Comparison of ENCODE assay signal across 15 cellular contexts in genomic region chr3:12224181-12225147, GRCh38.
DNase-seq lines count a peak whose midpoint lies in the region; ATAC-seq and TF ChIP-seq lines count a peak whose summit lies in the region.
"Had no signal": no experiment of that assay in that cellular context is flagged by ENCODE, and none has a peak within 500 bp of the region (broad histone marks: within the 10 kb centered on the region; RNA-seq: fewer than 3 reads in every experiment).

No MANE protein-coding gene starts in this region.

- no peak overlapping the region for H2BK5ac ChIP-seq in H9 (ENCODE audit: insufficient read length, low read length)

- no peak overlapping the region for H4K8ac ChIP-seq in H9 (replicated peaks; ENCODE audit: insufficient read length, low read depth, low read length)

- H3K79me2 ChIP-seq in H9 (ENCODE audit: insufficient read depth, low read length) (no peaks in the 10 kb centered on the region), osteoblast (ENCODE audit: insufficient read depth, low read length) (no peaks in the 10 kb centered on the region)

- no peak overlapping the region for H4K91ac ChIP-seq in H9 (ENCODE audit: insufficient read length, low read depth, low read length)

- H3K27me3 Mint-ChIP-seq in H9 (ENCODE audit: low read depth), result no peaks in the 10 kb centered on the region

- H3K9me3 ChIP-seq in H9 (ENCODE audit: control insufficient read depth, low read depth, low read length) (no peaks in the 10 kb centered on the region), RWPE2 (ENCODE audit: severe bottlenecking) (no peaks in the 10 kb centered on the region), osteoblast (ENCODE audit: low read depth, low read length) (no peaks in the 10 kb centered on the region)

- H2BK120ac ChIP-seq in H9 (ENCODE audit: low read depth, low read length, poor library complexity, severe bottlenecking), result no peak overlapping the region

- ATAC-seq in RWPE2 (ENCODE audit: low read depth), result peak; percentile 58
- no peak for ATAC-seq in HG03280 (IDR thresholded peaks at IDR 0.05; ENCODE audit: unreplicated experiment)
- no peak for ATAC-seq in HG02588 (IDR thresholded peaks at IDR 0.05; ENCODE audit: unreplicated experiment)
- no peak for ATAC-seq in stimulated activated naive CD8-positive, alpha-beta T cell treated with anti-CD3 and anti-CD28 coated beads, Interleukin-15, Interleukin-2, amounts not matched to agents 100 U/mL and 50 U/mL, for 24 hours
- ATAC-seq: left ventricle myocardium superior had no signal

- no peak overlapping the region for H3K56ac ChIP-seq in H9 (ENCODE audit: insufficient read length, low read depth, low read length)

- peak overlapping the region; percentile 69 to 87 (median 73); a peak in 5 of 7 replicates for H3K27ac Mint-ChIP-seq in H9

- no CpG with 5 or more reads among the region's 14 CpGs for WGBS in H9 (ENCODE audit: extremely low coverage, insufficient read length, low lambda C conversion rate)

- H3K9me3 Mint-ChIP-seq in H9, result no peaks in the 10 kb centered on the region

- no peaks in the 10 kb centered on the region for H3K79me1 ChIP-seq in H9 (ENCODE audit: insufficient read depth, low read depth, low read length, poor library complexity, severe bottlenecking)

- H2AK5ac ChIP-seq in H9 (ENCODE audit: insufficient read length, low read length), result no peak overlapping the region

- H3K4me1 Mint-ChIP-seq in H9, result peaks cover 14% of the 10 kb centered on the region in 2 experiments
- H3K4me1 Mint-ChIP-seq: neural crest cell had no signal

- H3K23ac ChIP-seq in H9 (ENCODE audit: insufficient read length, low read depth, low read length), result no peak overlapping the region

- H3T11ph ChIP-seq in H9 (ENCODE audit: low read length), result no peak overlapping the region

- no peak overlapping the region for H2AFZ ChIP-seq in H9 (ENCODE audit: low read length)
- H2AFZ ChIP-seq in osteoblast (ENCODE audit: low read length), result no peak overlapping the region

- no peak overlapping the region for H3K4me2 ChIP-seq in H9 (ENCODE audit: insufficient read depth, insufficient read length, low read length)
- H3K4me2 ChIP-seq in osteoblast (ENCODE audit: insufficient read depth, low read length), result peak overlapping the region; percentile 1

- no peak for DNase-seq in H9
- DNase-seq in RWPE2 (ENCODE audit: low spot score), result peak; percentile 69
- peak; percentile 92 for DNase-seq in fibroblast of villous mesenchyme (ENCODE audit: low read depth)
- peak; percentile 73 for DNase-seq in osteoblast (ENCODE audit: insufficient read length, low spot score, missing footprints)
- no peak for DNase-seq in stimulated activated CD4-positive, alpha-beta T cell treated with anti-CD3 and anti-CD28 coated beads, Interleukin-2, amount 100 ng/mL, for 24 hours
- DNase-seq in stimulated activated naive CD8-positive, alpha-beta T cell treated with anti-CD3 and anti-CD28 coated beads, Interleukin-15, Interleukin-2, amounts not matched to agents 100 U/mL and 50 U/mL, for 24 hours, result no peak
- DNase-seq: activated CD4-positive, alpha-beta T cell treated with anti-CD3 and anti-CD28 coated beads for 4 hours; central memory CD4-positive, alpha-beta T cell; left ventricle myocardium superior; NCI-H1694; stimulated activated naive CD4-positive, alpha-beta T cell treated with Interleukin-2 at 50 U/mL for 16 hours had no signal

- H2BK15ac ChIP-seq in H9 (ENCODE audit: low read depth, low read length), result no peak overlapping the region

- peak overlapping the region; percentile 75; the same call in 1 of the 2 replicates for H3K14ac ChIP-seq in H9 (ENCODE audit: insufficient read depth, low read length)

- TF ChIP-seq CTCF in H9 (conservative IDR thresholded peaks at IDR 0.05), result no peak
- TF ChIP-seq CTCF in RWPE2 (IDR thresholded peaks at IDR 0.05; ENCODE audit: poor library complexity, severe bottlenecking), result no peak
- no peak for TF ChIP-seq CTCF in fibroblast of villous mesenchyme (IDR thresholded peaks at IDR 0.05; ENCODE audit: insufficient read depth, low read depth, low read length)
- no peak for TF ChIP-seq CTCF in osteoblast (IDR thresholded peaks at IDR 0.05; ENCODE audit: extremely low read depth, low read depth, low read length)

- no peaks in the 10 kb centered on the region for H3K23me2 ChIP-seq in H9 (ENCODE audit: insufficient read length, low read depth, low read length, poor library complexity, severe bottlenecking)

- H3K18ac ChIP-seq in H9 (ENCODE audit: insufficient read length, low read depth, low read length), result no peak overlapping the region

- H3K4me1 ChIP-seq in H9 (ENCODE audit: insufficient read depth, low read length) (no peaks in the 10 kb centered on the region; the same call in 1 of the 2 replicates), RWPE2 (ENCODE audit: insufficient read depth, poor library complexity, severe bottlenecking) (peaks cover 25% of the 10 kb centered on the region), osteoblast (ENCODE audit: insufficient read depth, low read length) (peaks cover 36% of the 10 kb centered on the region)

- H2BK12ac ChIP-seq in H9 (ENCODE audit: insufficient read length, low read depth, low read length), result no peak overlapping the region

- H4K20me1 ChIP-seq in H9 (ENCODE audit: control insufficient read depth, insufficient read depth, insufficient read length), result no peaks in the 10 kb centered on the region
- no peaks in the 10 kb centered on the region for H4K20me1 ChIP-seq in osteoblast (ENCODE audit: insufficient read depth, low read length)
- H4K20me1 ChIP-seq: BLaER1 treated with 17β-estradiol and CSF1 and Interleukin-3, amounts not matched to agents 10 nM and 100 nM had no signal

- H3K36me3 ChIP-seq in RWPE2 (ENCODE audit: low read depth), result no peaks in the 10 kb centered on the region
- no peaks in the 10 kb centered on the region for H3K36me3 ChIP-seq in osteoblast (ENCODE audit: insufficient read depth, low read length)
- H3K36me3 ChIP-seq: BLaER1 treated with 17β-estradiol and CSF1 and Interleukin-3, amounts not matched to agents 10 nM and 100 nM had no signal

- no peak overlapping the region for H2BK20ac ChIP-seq in H9 (ENCODE audit: low read depth, low read length, poor library complexity, severe bottlenecking)

- H3K4me3 ChIP-seq in RWPE2 (ENCODE audit: severe bottlenecking), result no peak overlapping the region
- H3K4me3 ChIP-seq in fibroblast of villous mesenchyme (ENCODE audit: low read depth, low read length), result no peak overlapping the region
- H3K4me3 ChIP-seq in osteoblast (ENCODE audit: insufficient read depth, low read length), result no peak overlapping the region
- H3K4me3 ChIP-seq: BLaER1 treated with 17β-estradiol and CSF1 and Interleukin-3, amounts not matched to agents 10 nM and 100 nM had no signal

- H3K27me3 ChIP-seq in H9 (ENCODE audit: insufficient read depth, low read length) (no peaks in the 10 kb centered on the region), RWPE2 (ENCODE audit: insufficient read depth, poor library complexity, severe bottlenecking) (no peaks in the 10 kb centered on the region), osteoblast (ENCODE audit: insufficient read depth, low read length) (peaks cover 15% of the 10 kb centered on the region)

- no peak overlapping the region for H3K9ac ChIP-seq in H9 (ENCODE audit: extremely low read depth, insufficient read length, low read length)
- H3K9ac ChIP-seq: BLaER1 treated with 17β-estradiol and CSF1 and Interleukin-3, amounts not matched to agents 10 nM and 100 nM had no signal

- H3K27ac ChIP-seq in H9 (ENCODE audit: insufficient read length, low read depth, low read length) (no peak overlapping the region), RWPE2 (ENCODE audit: poor library complexity, severe bottlenecking) (peak overlapping the region; percentile 10), osteoblast (ENCODE audit: low read depth, low read length) (no peak overlapping the region)
- H3K27ac ChIP-seq: BLaER1 treated with 17β-estradiol and CSF1 and Interleukin-3, amounts not matched to agents 10 nM and 100 nM had no signal

- H3K4ac ChIP-seq in H9 (ENCODE audit: low read depth, low read length), result no peak overlapping the region

- H4K5ac ChIP-seq in H9 (ENCODE audit: insufficient read length, low read depth, low read length), result peak overlapping the region; percentile 55

- no peaks in the 10 kb centered on the region for H3K36me3 Mint-ChIP-seq in H9 (ENCODE audit: insufficient read depth in 1 of 3, low read depth in 3 of 3)

- H3K4me3 Mint-ChIP-seq in H9, result no peak overlapping the region; a peak in 1 of 5 replicates
- H3K4me3 Mint-ChIP-seq: neural crest cell had no signal

Comparison
In these comparisons a context has a peak if more than half of its experiments do, and no peak if none do; other contexts are left out.
1. DNase-seq: peak in RWPE2 (single experiment), fibroblast of villous mesenchyme (single experiment) and osteoblast (single experiment); none in H9 (single experiment), stimulated activated CD4-positive, alpha-beta T cell treated with anti-CD3 and anti-CD28 coated beads, Interleukin-2, amount 100 ng/mL, for 24 hours (0 of 2) and stimulated activated naive CD8-positive, alpha-beta T cell treated with anti-CD3 and anti-CD28 coated beads, Interleukin-15, Interleukin-2, amounts not matched to agents 100 U/mL and 50 U/mL, for 24 hours (single experiment).